Comparison of ENCODE assay signal across 17 cellular contexts in the genomic region with DNA sequence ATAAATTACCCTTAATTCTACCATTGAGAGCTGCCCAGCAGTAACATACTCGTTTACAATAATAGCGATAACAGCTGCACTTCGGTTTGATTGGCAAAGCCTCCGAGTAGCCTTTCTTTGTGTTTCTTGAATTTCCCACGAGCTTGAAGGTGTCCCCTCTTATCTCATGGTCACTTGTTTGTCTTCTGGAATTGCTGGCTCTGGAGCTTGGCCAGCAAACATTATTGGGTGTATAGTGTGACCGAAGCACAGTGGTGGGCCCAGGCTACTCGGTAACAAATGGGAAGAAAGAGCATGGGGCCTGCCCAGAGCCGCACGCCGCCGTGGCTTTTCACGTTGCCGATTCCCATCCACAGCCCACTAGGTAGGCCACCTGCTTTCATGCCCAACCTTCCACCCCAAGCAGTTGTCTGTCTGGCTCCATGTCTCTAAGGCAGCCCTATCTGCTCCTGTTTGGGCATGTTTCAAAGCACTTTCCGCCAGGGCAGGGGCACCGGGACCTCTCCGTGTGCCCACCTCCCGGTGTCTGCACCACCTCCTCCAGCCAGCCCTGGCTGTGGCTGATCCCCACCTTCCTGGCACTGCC. TPM values are rescaled to one million over a fixed set of nuclear protein-coding genes. Genes with fewer than 3 reads are reported as not detected.
A peak's percentile ranks its signal among the peaks of the same experiment; 100 is the strongest.
DNase-seq lines count a peak whose midpoint lies in the region; ATAC-seq, FAIRE-seq and TF ChIP-seq lines count a peak whose summit lies in the region.
"Had no signal": no experiment of that assay in that cellular context is flagged by ENCODE, and none has a peak within 500 bp of the region (broad histone marks: within the 10 kb centered on the region; RNA-seq: fewer than 3 reads in every experiment).

No MANE protein-coding gene starts in this region.

- POLR2A ChIA-PET in HepG2 (lab: Yijun Ruan, JAX): interaction anchor here (0.9 to 3.7 kb wide), 5 partner anchors 10 to 74 kb away, joined by 4 to 18 read pairs (median 4); a partner anchor contains a TSS

- TF ChIP-seq RAD21 in HepG2 (CRISPR knock-in tag; IDR thresholded peaks at IDR 0.05): no peak

- CTCF ChIA-PET in HepG2 (lab: Yijun Ruan, JAX; ENCODE audit: low intra/inter-chr PET ratio, low total read pairs): no interaction called here

- no peak for FAIRE-seq in HepG2 (lab: Jason Lieb, UNC)
- FAIRE-seq: H1, HTR-8/SVneo had no signal

- TF ChIP-seq CTCF in HepG2 (CRISPR knock-in tag; IDR thresholded peaks at IDR 0.05): no peak
- TF ChIP-seq CTCF in right lobe of liver (IDR thresholded peaks at IDR 0.05): no peak
- no peak for TF ChIP-seq CTCF in progenitor cell of endocrine pancreas (IDR thresholded peaks at IDR 0.05; ENCODE audit: unreplicated experiment)
- no peak for TF ChIP-seq CTCF in lower lobe of right lung (IDR thresholded peaks at IDR 0.05)

- H3K9ac ChIP-seq in HepG2 (ENCODE audit: insufficient read depth, low read depth, low read length): peak overlapping the region; percentile 33
- H3K9ac ChIP-seq: BLaER1 had no signal

- no peaks in the 10 kb centered on the region for H3K36me3 Mint-ChIP-seq in progenitor cell of endocrine pancreas (ENCODE audit: insufficient read depth)
- H3K36me3 Mint-ChIP-seq: CD8-positive, alpha-beta memory T cell had no signal

- H3K4me3 Mint-ChIP-seq in progenitor cell of endocrine pancreas (ENCODE audit: low read depth): no peak overlapping the region
- H3K4me3 Mint-ChIP-seq: CD8-positive, alpha-beta memory T cell had no signal

- 21% methylated on average over 7 of the region's 17 CpGs for WGBS in HepG2 (ENCODE audit: low lambda C conversion rate)
- 87% methylated on average over 13 of the region's 17 CpGs for WGBS in right lobe of liver (ENCODE audit: insufficient coverage, low coverage, low lambda C conversion rate, missing lambda C conversion rate)

- in situ Hi-C loops in HepG2 (cut with HindIII; ENCODE audit: extremely low pct_ligation_motif_present, low pct_unique_long_range_greater_than_20kb): no loop called here

- H3K4me1 ChIP-seq in HepG2 (ENCODE audit: insufficient read depth, low read length) (peaks cover 65% of the 10 kb centered on the region), right lobe of liver (no peaks in the 10 kb centered on the region), lower lobe of right lung (no peaks in the 10 kb centered on the region)
- H3K4me1 ChIP-seq: BLaER1, Caco-2, HAP-1 had no signal

- intact Hi-C loops in HepG2 (cut with micrococcal nuclease; ENCODE audit: unreplicated experiment): no loop called here
- intact Hi-C loops in right lobe of liver (cut with DNase I): loop anchor here in 1 of 2 donors (10.0 kb wide), 1 partner anchor 50 kb away; a partner anchor contains a TSS
- intact Hi-C loops in lower lobe of right lung (cut with DNase I): no loop called here

- H3K9me3 ChIP-seq in HepG2 (ENCODE audit: low read length) (peaks cover 10% of the 10 kb centered on the region; the same call in 1 of the 2 replicates), right lobe of liver (no peaks in the 10 kb centered on the region), lower lobe of right lung (no peaks in the 10 kb centered on the region)
- H3K9me3 ChIP-seq: BLaER1, Caco-2, HAP-1 had no signal

- no peaks in the 10 kb centered on the region for H3K27me3 Mint-ChIP-seq in progenitor cell of endocrine pancreas

- TF ChIP-seq POLR2A in HepG2 (IDR thresholded peaks at IDR 0.05; ENCODE audit: insufficient read depth in 1 of 2, low read depth in 2 of 2, low read length in 2 of 2): no peak
- TF ChIP-seq POLR2A in right lobe of liver (IDR thresholded peaks at IDR 0.05): no peak

- no TSS peak for BruUV-seq in HepG2 (replicated peaks; lab: Mats Ljungman, UMichigan)

- H3K4me1 Mint-ChIP-seq in progenitor cell of endocrine pancreas (ENCODE audit: low read depth): peaks cover 9% of the 10 kb centered on the region
- H3K4me1 Mint-ChIP-seq: CD8-positive, alpha-beta memory T cell had no signal

- H3K4me2 ChIP-seq in HepG2 (ENCODE audit: low read depth, low read length): peak overlapping the region; percentile 78
- H3K4me2 ChIP-seq: BLaER1 had no signal

- H3K27ac ChIP-seq in HepG2 (ENCODE audit: extremely low read length, insufficient read depth, low read length) (no peak overlapping the region), right lobe of liver (no peak overlapping the region), lower lobe of right lung (no peak overlapping the region)
- H3K27ac ChIP-seq: BLaER1 had no signal

- peak overlapping the region; percentile 70 for H3K27ac Mint-ChIP-seq in progenitor cell of endocrine pancreas
- H3K27ac Mint-ChIP-seq: CD8-positive, alpha-beta memory T cell had no signal

- H3K79me2 ChIP-seq in HepG2 (ENCODE audit: insufficient read depth, low read length): no peaks in the 10 kb centered on the region

- ATAC-seq in HepG2 (peak; percentile 34), right lobe of liver (no peak), lower lobe of right lung (no peak)

- H3K9me3 Mint-ChIP-seq in progenitor cell of endocrine pancreas (ENCODE audit: low read depth): no peaks in the 10 kb centered on the region
- H3K9me3 Mint-ChIP-seq: CD8-positive, alpha-beta memory T cell had no signal

- H3K36me3 ChIP-seq in HepG2 (replicated peaks in 1 of 2; ENCODE audit: control insufficient read depth in 1 of 2, insufficient read depth in 2 of 2, low read length in 2 of 2) (no peaks in the 10 kb centered on the region), right lobe of liver (no peaks in the 10 kb centered on the region), lower lobe of right lung (no peaks in the 10 kb centered on the region)
- H3K36me3 ChIP-seq: BLaER1, HAP-1 had no signal

- H2AFZ ChIP-seq in HepG2 (ENCODE audit: low read length): no peak overlapping the region

- DNase-seq in NCI-H1694 treated with DMSO at 0.1 percent for 48 hours (lab: John Stamatoyannopoulos, UW): peak; percentile 69
- no peak for DNase-seq in NCI-H1694 (lab: John Stamatoyannopoulos, UW)
- peak; percentile 35 for DNase-seq in HepG2 (ENCODE audit: low spot score)
- DNase-seq in right lobe of liver: no peak
- no peak for DNase-seq in progenitor cell of endocrine pancreas (ENCODE audit: low spot score, unreplicated experiment)
- no peak for DNase-seq in DMS 273 treated with DMSO at 0.1 percent for 48 hours (lab: John Stamatoyannopoulos, UW)
- DNase-seq in lower lobe of right lung: no peak
- DNase-seq: 8988T; AML-193; Caco-2; CD8-positive, alpha-beta memory T cell; DMS53; GF-D8 had no signal

- peak overlapping the region in 2 of 3 experiments; percentile 24 to 52; a peak in 4 of 6 replicates for H3K4me3 ChIP-seq in HepG2 (replicated peaks in 1 of 3; ENCODE audit: insufficient read depth in 1 of 3, low read depth in 2 of 3, low read length in 3 of 3)
- H3K4me3 ChIP-seq in right lobe of liver: no peak overlapping the region
- no peak overlapping the region for H3K4me3 ChIP-seq in lower lobe of right lung
- H3K4me3 ChIP-seq: BLaER1, HAP-1 had no signal

- no peaks in the 10 kb centered on the region for H3K27me3 ChIP-seq in HepG2 (ENCODE audit: control insufficient read depth in 1 of 2, insufficient read depth in 2 of 2, low read length in 2 of 2)
- no peaks in the 10 kb centered on the region for H3K27me3 ChIP-seq in right lobe of liver
- no peaks in the 10 kb centered on the region for H3K27me3 ChIP-seq in lower lobe of right lung (ENCODE audit: low read depth)
- H3K27me3 ChIP-seq: BLaER1 had no signal

- TF ChIP-seq EP300 in HepG2 (IDR thresholded peaks at IDR 0.05; ENCODE audit: low read depth in 2 of 2, low read length in 2 of 2) (no peak), HepG2 (CRISPR knock-in tag; IDR thresholded peaks at IDR 0.05; ENCODE audit: borderline replicate concordance) (no peak)

- no peaks in the 10 kb centered on the region for H4K20me1 ChIP-seq in HepG2 (ENCODE audit: insufficient read depth, low read length)
- H4K20me1 ChIP-seq: BLaER1 had no signal

RNA-seq across cellular contexts. Expression of a gene that starts 8.7 kb away (rescaled TPM):
- total RNA-seq in HepG2 (2016; rRNA removed; fragmentation: Illumina TruSeq; extraction: Trizol): 1.1 and 2.2 TPM in 2 replicates
- 3.2 and 4.6 TPM in 2 replicates for total RNA-seq in HepG2 (2016; cell fraction: cytosol; rRNA removed; fragmentation: Illumina TruSeq; extraction: Trizol; ENCODE audit: low read depth)
- 1.6 TPM in 2 replicates for total RNA-seq in HepG2 (2016; cell fraction: insoluble cytoplasmic fraction; rRNA removed; fragmentation: Illumina TruSeq; extraction: Trizol)
- total RNA-seq in HepG2 (2016; cell fraction: membrane; rRNA removed; fragmentation: Illumina TruSeq; extraction: Trizol): 3.7 and 4.8 TPM in 2 replicates
- 0.53 and 0.75 TPM in 2 replicates for total RNA-seq in HepG2 (2016; cell fraction: nucleus; rRNA removed; fragmentation: Illumina TruSeq; extraction: Trizol)
- polyA plus RNA-seq in HepG2 (2011; rRNA removed): 1.5 and 3.8 TPM in 2 replicates
- 2.0 and 2.7 TPM in 2 replicates for polyA plus RNA-seq in HepG2 (2011; cell fraction: cytosol; rRNA removed)
- polyA plus RNA-seq in HepG2 (2011; cell fraction: nucleus; rRNA removed): 0.87 and 3.7 TPM in 2 replicates
- 3.1 and 4.8 TPM in 2 replicates for polyA plus RNA-seq in HepG2 (2012)
- polyA plus RNA-seq in HepG2 (2016; cell fraction: cytosol; fragmentation: Illumina TruSeq; extraction: Trizol; ENCODE audit: low read depth): 4.2 and 4.8 TPM in 2 replicates
- 1.5 and 2.2 TPM in 2 replicates for polyA plus RNA-seq in HepG2 (2016; cell fraction: insoluble cytoplasmic fraction; fragmentation: Illumina TruSeq; extraction: Trizol; ENCODE audit: low read depth)
- polyA plus RNA-seq in HepG2 (2016; cell fraction: membrane; fragmentation: Illumina TruSeq; extraction: Trizol; ENCODE audit: low read depth): 3.8 and 5.3 TPM in 2 replicates
- polyA plus RNA-seq in HepG2 (2016; cell fraction: nucleus; fragmentation: Illumina TruSeq; extraction: Trizol; ENCODE audit: insufficient read depth, low read depth): 1.2 and 2.1 TPM in 2 replicates
- 0.56 and 1.5 TPM in 2 replicates for polyA minus RNA-seq in HepG2 (2011; rRNA and poly(A)+ RNA removed; ENCODE audit: low replicate concordance)
- 0.59 TPM in 1 of 2 replicates, not detected in the other for polyA minus RNA-seq in HepG2 (2011; cell fraction: cytosol; rRNA and poly(A)+ RNA removed)
- polyA minus RNA-seq in HepG2 (2011; cell fraction: nucleus; rRNA and poly(A)+ RNA removed): 0.77 and 1.1 TPM in 2 replicates
- 1 to 10 TPM in 2 of 6 experiments, under 1 TPM in 3, not detected in 1; 0.43 to 2.6 (median 0.81) TPM for total RNA-seq in right lobe of liver
- total RNA-seq in progenitor cell of endocrine pancreas: 3.8 and 4.0 TPM in 2 replicates
- 1.6 TPM for total RNA-seq in lower lobe of right lung
- total RNA-seq: H1 had no signal

RNA-seq across cellular contexts. Expression of a gene that starts 9.0 kb away (rescaled TPM):
- total RNA-seq in HepG2 (2016; rRNA removed; fragmentation: Illumina TruSeq; extraction: Trizol): 135 and 265 TPM in 2 replicates
- 32.2 and 32.9 TPM in 2 replicates for total RNA-seq in HepG2 (2016; cell fraction: cytosol; rRNA removed; fragmentation: Illumina TruSeq; extraction: Trizol; ENCODE audit: low read depth)
- total RNA-seq in HepG2 (2016; cell fraction: insoluble cytoplasmic fraction; rRNA removed; fragmentation: Illumina TruSeq; extraction: Trizol): 115 and 269 TPM in 2 replicates
- 110 and 114 TPM in 2 replicates for total RNA-seq in HepG2 (2016; cell fraction: membrane; rRNA removed; fragmentation: Illumina TruSeq; extraction: Trizol)
- total RNA-seq in HepG2 (2016; cell fraction: nucleus; rRNA removed; fragmentation: Illumina TruSeq; extraction: Trizol): 228 and 275 TPM in 2 replicates
- 220 and 224 TPM in 2 replicates for polyA plus RNA-seq in HepG2 (2011; rRNA removed)
- 264 and 277 TPM in 2 replicates for polyA plus RNA-seq in HepG2 (2011; cell fraction: cytosol; rRNA removed)
- 180 and 191 TPM in 2 replicates for polyA plus RNA-seq in HepG2 (2011; cell fraction: nucleus; rRNA removed)
- 188 and 224 TPM in 2 replicates for polyA plus RNA-seq in HepG2 (2012)
- polyA plus RNA-seq in HepG2 (2016; cell fraction: cytosol; fragmentation: Illumina TruSeq; extraction: Trizol; ENCODE audit: low read depth): 32.1 and 37.0 TPM in 2 replicates
- polyA plus RNA-seq in HepG2 (2016; cell fraction: insoluble cytoplasmic fraction; fragmentation: Illumina TruSeq; extraction: Trizol; ENCODE audit: low read depth): 124 and 145 TPM in 2 replicates
- polyA plus RNA-seq in HepG2 (2016; cell fraction: membrane; fragmentation: Illumina TruSeq; extraction: Trizol; ENCODE audit: low read depth): 76.2 and 78.0 TPM in 2 replicates
- polyA plus RNA-seq in HepG2 (2016; cell fraction: nucleus; fragmentation: Illumina TruSeq; extraction: Trizol; ENCODE audit: insufficient read depth, low read depth): 397 and 400 TPM in 2 replicates
- 375 and 710 TPM in 2 replicates for polyA minus RNA-seq in HepG2 (2011; rRNA and poly(A)+ RNA removed; ENCODE audit: low replicate concordance)
- 173 and 200 TPM in 2 replicates for polyA minus RNA-seq in HepG2 (2011; cell fraction: cytosol; rRNA and poly(A)+ RNA removed)
- polyA minus RNA-seq in HepG2 (2011; cell fraction: nucleus; rRNA and poly(A)+ RNA removed): 72.5 and 84.8 TPM in 2 replicates
- 100 to 1,000 TPM; 181 to 243 (median 213) TPM for total RNA-seq in right lobe of liver
- 120 and 122 TPM in 2 replicates for total RNA-seq in progenitor cell of endocrine pancreas
- total RNA-seq in lower lobe of right lung: 126 TPM

RNA-seq across cellular contexts. Expression of a gene that starts 28.5 kb away (rescaled TPM):
- 10.3 and 13.6 TPM in 2 replicates for total RNA-seq in HepG2 (2016; rRNA removed; fragmentation: Illumina TruSeq; extraction: Trizol)
- 10.3 and 15.8 TPM in 2 replicates for total RNA-seq in HepG2 (2016; cell fraction: cytosol; rRNA removed; fragmentation: Illumina TruSeq; extraction: Trizol; ENCODE audit: low read depth)
- 12.0 and 12.6 TPM in 2 replicates for total RNA-seq in HepG2 (2016; cell fraction: insoluble cytoplasmic fraction; rRNA removed; fragmentation: Illumina TruSeq; extraction: Trizol)
- total RNA-seq in HepG2 (2016; cell fraction: membrane; rRNA removed; fragmentation: Illumina TruSeq; extraction: Trizol): 10.0 and 13.9 TPM in 2 replicates
- 4.1 and 4.4 TPM in 2 replicates for total RNA-seq in HepG2 (2016; cell fraction: nucleus; rRNA removed; fragmentation: Illumina TruSeq; extraction: Trizol)
- polyA plus RNA-seq in HepG2 (2011; rRNA removed): 6.1 and 6.3 TPM in 2 replicates
- 6.8 and 9.7 TPM in 2 replicates for polyA plus RNA-seq in HepG2 (2011; cell fraction: cytosol; rRNA removed)
- 6.6 and 8.7 TPM in 2 replicates for polyA plus RNA-seq in HepG2 (2011; cell fraction: nucleus; rRNA removed)
- 6.8 and 8.6 TPM in 2 replicates for polyA plus RNA-seq in HepG2 (2012)
- polyA plus RNA-seq in HepG2 (2016; cell fraction: cytosol; fragmentation: Illumina TruSeq; extraction: Trizol; ENCODE audit: low read depth): 14.4 and 20.2 TPM in 2 replicates
- 19.8 and 21.6 TPM in 2 replicates for polyA plus RNA-seq in HepG2 (2016; cell fraction: insoluble cytoplasmic fraction; fragmentation: Illumina TruSeq; extraction: Trizol; ENCODE audit: low read depth)
- polyA plus RNA-seq in HepG2 (2016; cell fraction: membrane; fragmentation: Illumina TruSeq; extraction: Trizol; ENCODE audit: low read depth): 12.6 and 15.8 TPM in 2 replicates
- polyA plus RNA-seq in HepG2 (2016; cell fraction: nucleus; fragmentation: Illumina TruSeq; extraction: Trizol; ENCODE audit: insufficient read depth, low read depth): 11.3 and 11.9 TPM in 2 replicates
- polyA minus RNA-seq in HepG2 (2011; rRNA and poly(A)+ RNA removed; ENCODE audit: low replicate concordance): 3.5 and 24.4 TPM in 2 replicates
- polyA minus RNA-seq in HepG2 (2011; cell fraction: cytosol; rRNA and poly(A)+ RNA removed): 2.3 and 5.0 TPM in 2 replicates
- polyA minus RNA-seq in HepG2 (2011; cell fraction: nucleus; rRNA and poly(A)+ RNA removed): 1.6 and 2.3 TPM in 2 replicates
- 10 to 100 TPM in 2 of 6 experiments, 1 to 10 TPM in 4; 6.3 to 16.9 (median 8.2) TPM for total RNA-seq in right lobe of liver
- 15.8 and 19.8 TPM in 2 replicates for total RNA-seq in progenitor cell of endocrine pancreas
- total RNA-seq in lower lobe of right lung: 15.2 TPM

RNA-seq across cellular contexts. Expression of a gene that starts 28.5 kb away (rescaled TPM):
- 10.6 and 17.8 TPM in 2 replicates for total RNA-seq in HepG2 (2016; rRNA removed; fragmentation: Illumina TruSeq; extraction: Trizol)
- 21.0 and 25.4 TPM in 2 replicates for total RNA-seq in HepG2 (2016; cell fraction: cytosol; rRNA removed; fragmentation: Illumina TruSeq; extraction: Trizol; ENCODE audit: low read depth)
- total RNA-seq in HepG2 (2016; cell fraction: insoluble cytoplasmic fraction; rRNA removed; fragmentation: Illumina TruSeq; extraction: Trizol): 9.6 and 18.9 TPM in 2 replicates
- 22.4 and 26.0 TPM in 2 replicates for total RNA-seq in HepG2 (2016; cell fraction: membrane; rRNA removed; fragmentation: Illumina TruSeq; extraction: Trizol)
- total RNA-seq in HepG2 (2016; cell fraction: nucleus; rRNA removed; fragmentation: Illumina TruSeq; extraction: Trizol): 13.9 and 14.0 TPM in 2 replicates
- polyA plus RNA-seq in HepG2 (2011; rRNA removed): 39.2 and 40.7 TPM in 2 replicates
- polyA plus RNA-seq in HepG2 (2011; cell fraction: cytosol; rRNA removed): 29.3 and 32.3 TPM in 2 replicates
- 29.7 and 32.0 TPM in 2 replicates for polyA plus RNA-seq in HepG2 (2011; cell fraction: nucleus; rRNA removed)
- 22.8 and 26.6 TPM in 2 replicates for polyA plus RNA-seq in HepG2 (2012)
- polyA plus RNA-seq in HepG2 (2016; cell fraction: cytosol; fragmentation: Illumina TruSeq; extraction: Trizol; ENCODE audit: low read depth): 52.7 and 53.1 TPM in 2 replicates
- polyA plus RNA-seq in HepG2 (2016; cell fraction: insoluble cytoplasmic fraction; fragmentation: Illumina TruSeq; extraction: Trizol; ENCODE audit: low read depth): 19.0 and 20.1 TPM in 2 replicates
- polyA plus RNA-seq in HepG2 (2016; cell fraction: membrane; fragmentation: Illumina TruSeq; extraction: Trizol; ENCODE audit: low read depth): 38.1 and 44.5 TPM in 2 replicates
- 46.1 and 51.6 TPM in 2 replicates for polyA plus RNA-seq in HepG2 (2016; cell fraction: nucleus; fragmentation: Illumina TruSeq; extraction: Trizol; ENCODE audit: insufficient read depth, low read depth)
- polyA minus RNA-seq in HepG2 (2011; rRNA and poly(A)+ RNA removed; ENCODE audit: low replicate concordance): 14.4 and 46.3 TPM in 2 replicates
- polyA minus RNA-seq in HepG2 (2011; cell fraction: cytosol; rRNA and poly(A)+ RNA removed): 8.0 and 10.5 TPM in 2 replicates
- 7.1 and 7.5 TPM in 2 replicates for polyA minus RNA-seq in HepG2 (2011; cell fraction: nucleus; rRNA and poly(A)+ RNA removed)
- total RNA-seq in right lobe of liver: 10 to 100 TPM; 37.4 to 68.8 (median 44.5) TPM
- 36.3 and 42.9 TPM in 2 replicates for total RNA-seq in progenitor cell of endocrine pancreas
- 49.4 TPM for total RNA-seq in lower lobe of right lung

RNA-seq across cellular contexts. Expression of a gene that starts 33.0 kb away (rescaled TPM):
- total RNA-seq in HepG2 (2016; rRNA removed; fragmentation: Illumina TruSeq; extraction: Trizol) (30.4 and 32.9 TPM in 2 replicates), right lobe of liver (10 to 100 TPM in 5 of 6 experiments, 1 to 10 TPM in 1; 9.5 to 19.9 (median 12.0) TPM), progenitor cell of endocrine pancreas (30.3 and 30.9 TPM in 2 replicates), lower lobe of right lung (20.9 TPM)
- 13.1 and 13.7 TPM in 2 replicates for total RNA-seq in HepG2 (2016; cell fraction: cytosol; rRNA removed; fragmentation: Illumina TruSeq; extraction: Trizol; ENCODE audit: low read depth)
- total RNA-seq in HepG2 (2016; cell fraction: insoluble cytoplasmic fraction; rRNA removed; fragmentation: Illumina TruSeq; extraction: Trizol): 30.5 and 30.8 TPM in 2 replicates
- total RNA-seq in HepG2 (2016; cell fraction: membrane; rRNA removed; fragmentation: Illumina TruSeq; extraction: Trizol): 26.1 and 26.5 TPM in 2 replicates
- total RNA-seq in HepG2 (2016; cell fraction: nucleus; rRNA removed; fragmentation: Illumina TruSeq; extraction: Trizol): 13.7 and 15.5 TPM in 2 replicates
- 18.5 and 20.2 TPM in 2 replicates for polyA plus RNA-seq in HepG2 (2011; rRNA removed)
- 20.6 and 24.2 TPM in 2 replicates for polyA plus RNA-seq in HepG2 (2011; cell fraction: cytosol; rRNA removed)
- polyA plus RNA-seq in HepG2 (2011; cell fraction: nucleus; rRNA removed): 13.1 and 13.9 TPM in 2 replicates
- polyA plus RNA-seq in HepG2 (2012): 18.4 and 20.8 TPM in 2 replicates
- polyA plus RNA-seq in HepG2 (2016; cell fraction: cytosol; fragmentation: Illumina TruSeq; extraction: Trizol; ENCODE audit: low read depth): 13.2 and 14.9 TPM in 2 replicates
- polyA plus RNA-seq in HepG2 (2016; cell fraction: insoluble cytoplasmic fraction; fragmentation: Illumina TruSeq; extraction: Trizol; ENCODE audit: low read depth): 40.1 and 41.2 TPM in 2 replicates
- 23.2 and 24.3 TPM in 2 replicates for polyA plus RNA-seq in HepG2 (2016; cell fraction: membrane; fragmentation: Illumina TruSeq; extraction: Trizol; ENCODE audit: low read depth)
- 25.0 and 27.5 TPM in 2 replicates for polyA plus RNA-seq in HepG2 (2016; cell fraction: nucleus; fragmentation: Illumina TruSeq; extraction: Trizol; ENCODE audit: insufficient read depth, low read depth)
- 29.1 and 46.3 TPM in 2 replicates for polyA minus RNA-seq in HepG2 (2011; rRNA and poly(A)+ RNA removed; ENCODE audit: low replicate concordance)
- polyA minus RNA-seq in HepG2 (2011; cell fraction: cytosol; rRNA and poly(A)+ RNA removed): 14.4 and 15.3 TPM in 2 replicates
- 16.2 TPM in 2 replicates for polyA minus RNA-seq in HepG2 (2011; cell fraction: nucleus; rRNA and poly(A)+ RNA removed)

Comparison
In these comparisons a context has a peak if more than half of its experiments do, and no peak if none do; other contexts are left out.
1. DNase-seq: peak in NCI-H1694 treated with DMSO at 0.1 percent for 48 hours (single experiment) and HepG2 (single experiment); none in NCI-H1694 (single experiment), right lobe of liver (0 of 3), progenitor cell of endocrine pancreas (single experiment), DMS 273 treated with DMSO at 0.1 percent for 48 hours (single experiment) and lower lobe of right lung (single experiment).
2. H3K4me3 ChIP-seq: peak in HepG2 (2 of 3); none in right lobe of liver (0 of 3) and lower lobe of right lung (single experiment).